In genomic region chr11:8022876-8023275, GRCh38 we compare ENCODE assay signal across 1 cellular context.
TF ChIP-seq lines count a peak whose summit lies in the region.

No MANE protein-coding gene starts in this region.

TF ChIP-seq in IMR-90, 13 proteins besides CTCF, POLR2A, EP300 and RAD21 (continued from another document):
- TF ChIP-seq USF2 (IDR thresholded peaks at IDR 0.05; ENCODE audit: low read depth, low read length) (no peak), MAFK (IDR thresholded peaks at IDR 0.05; ENCODE audit: low read depth, low read length) (no peak), FOS (IDR thresholded peaks at IDR 0.05; ENCODE audit: low read depth, low read length) (no peak), SMC3 (IDR thresholded peaks at IDR 0.05; ENCODE audit: low read depth, low read length) (no peak)
